ENCODE assay signal across 1 cellular context in the genomic region with DNA sequence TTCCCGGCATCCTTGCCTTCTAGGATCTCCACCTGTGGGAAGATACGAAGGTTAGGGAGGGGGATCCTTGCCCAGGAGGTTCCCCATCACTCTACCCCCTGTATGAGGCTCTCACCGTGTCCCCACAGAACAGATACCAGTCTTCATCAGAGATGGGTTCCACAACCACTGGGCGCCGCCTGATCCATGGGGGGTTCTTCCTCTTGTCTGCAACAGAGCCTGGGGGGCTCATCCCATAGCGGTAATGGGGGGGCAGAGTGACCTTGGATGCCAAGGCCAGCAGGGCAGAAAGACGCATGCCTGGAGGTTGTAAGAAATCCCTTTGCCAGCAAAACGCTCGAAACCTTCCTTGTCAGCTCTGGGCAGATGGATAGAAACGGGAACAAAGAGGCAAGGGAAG.
TF ChIP-seq lines count a peak whose summit lies in the region.

No MANE protein-coding gene starts in this region.

TF ChIP-seq in SK-N-SH, 30 proteins besides CTCF, POLR2A, EP300 and RAD21:
- TF ChIP-seq POLR2AphosphoS5 (IDR thresholded peaks at IDR 0.05; ENCODE audit: low read depth, low read length) (no peak), RXRA (IDR thresholded peaks at IDR 0.05; ENCODE audit: borderline replicate concordance, low read depth) (no peak), JUND (IDR thresholded peaks at IDR 0.05) (no peak), REST (IDR thresholded peaks at IDR 0.05; ENCODE audit: low read depth, low read length) (no peak), MEF2A (IDR thresholded peaks at IDR 0.05; ENCODE audit: borderline replicate concordance, low read depth) (no peak), RCOR1 (IDR thresholded peaks at IDR 0.05; ENCODE audit: low read length) (no peak), IRF3 (IDR thresholded peaks at IDR 0.05; ENCODE audit: low read depth, low read length) (no peak), EZH2phosphoT487 (IDR thresholded peaks at IDR 0.05; ENCODE audit: borderline replicate concordance, low read depth) (no peak)
- TF ChIP-seq, protein P1, sequence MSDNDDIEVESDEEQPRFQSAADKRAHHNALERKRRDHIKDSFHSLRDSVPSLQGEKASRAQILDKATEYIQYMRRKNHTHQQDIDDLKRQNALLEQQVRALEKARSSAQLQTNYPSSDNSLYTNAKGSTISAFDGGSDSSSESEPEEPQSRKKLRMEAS (IDR thresholded peaks at IDR 0.05; ENCODE audit: low read depth), result no peak
